Comparison of ENCODE assay signal across 17 cellular contexts in genomic region chr17:27324940-27325339, GRCh38.
"Had no signal": no experiment of that assay in that cellular context is flagged by ENCODE, and none has a peak within 500 bp of the region (broad histone marks: within the 10 kb centered on the region; RNA-seq: fewer than 3 reads in every experiment).

No MANE protein-coding gene starts in this region.

- H3K4me3 Mint-ChIP-seq: activated CD4-positive, alpha-beta T cell treated with anti-CD3 and anti-CD28 coated beads, Interleukin-2, amount 10 ng/mL, durations not matched to agents 24 days and 14 days; activated naive CD4-positive, alpha-beta T cell treated with anti-CD3 and anti-CD28 coated beads, Interleukin-2, amount 10 ng/mL, durations not matched to agents 7 days and 5 days; nephron had no signal

- H3K27ac Mint-ChIP-seq: activated CD4-positive, alpha-beta T cell treated with anti-CD3 and anti-CD28 coated beads, Interleukin-2, amount 10 ng/mL, durations not matched to agents 24 days and 14 days; activated naive CD4-positive, alpha-beta T cell treated with anti-CD3 and anti-CD28 coated beads, Interleukin-2, amount 10 ng/mL, durations not matched to agents 7 days and 5 days; nephron had no signal

- ATAC-seq: activated CD4-positive, CD25-positive, alpha-beta regulatory T cell treated with anti-CD3 and anti-CD28 coated beads, Interleukin-2, amount 50 U/mL, for 24 hours; left lobe of liver had no signal

- DNase-seq: activated CD4-positive, alpha-beta T cell treated with anti-CD3 and anti-CD28 coated beads, Interleukin-2, amount 10 ng/mL, durations not matched to agents 24 days and 14 days; activated CD8-positive, alpha-beta memory T cell treated with anti-CD3 and anti-CD28 coated beads, Interleukin-2, amount 50 U/mL, for 4 hours; activated naive CD4-positive, alpha-beta T cell treated with anti-CD3 and anti-CD28 coated beads, Interleukin-2, amount 10 ng/mL, durations not matched to agents 7 days and 5 days; activated T-cell treated with anti-CD3 and anti-CD28 coated beads, Interleukin-2, amount 50 U/mL, for 48 hours; amygdala; cortex of kidney; foreskin fibroblast; mammary epithelial cell; midbrain; ovary; spleen; stimulated activated CD4-positive, alpha-beta T cell treated with anti-CD3 and anti-CD28 coated beads, Interleukin-4, amount 100 ng/mL, for 1 hour; stimulated activated naive CD4-positive, alpha-beta T cell treated with Interleukin-2 at 50 U/mL for 16 hours; SW 1271 had no signal

- H3K4me1 Mint-ChIP-seq: activated naive CD4-positive, alpha-beta T cell treated with anti-CD3 and anti-CD28 coated beads, Interleukin-2, amount 10 ng/mL, durations not matched to agents 7 days and 5 days had no signal

- H3K9me3 Mint-ChIP-seq: activated CD4-positive, alpha-beta T cell treated with anti-CD3 and anti-CD28 coated beads, Interleukin-2, amount 10 ng/mL, durations not matched to agents 24 days and 14 days; activated naive CD4-positive, alpha-beta T cell treated with anti-CD3 and anti-CD28 coated beads, Interleukin-2, amount 10 ng/mL, durations not matched to agents 7 days and 5 days; nephron had no signal
